8 cellular contexts compared by ENCODE assay signal in genomic region chr4:183256756-183257385, GRCh38.
DNase-seq lines count a peak whose midpoint lies in the region; ATAC-seq, FAIRE-seq and TF ChIP-seq lines count a peak whose summit lies in the region.

No MANE protein-coding gene starts in this region.

- no peak for TF ChIP-seq POLR2A in GM12891 (IDR thresholded peaks at IDR 0.05; ENCODE audit: low read depth, low read length)
- TF ChIP-seq POLR2A in sigmoid colon (IDR thresholded peaks at IDR 0.05) = no peak

- H3K4me2 ChIP-seq in OCI-LY3 (ENCODE audit: low read length) = peak overlapping the region; percentile 41

- no peak for TF ChIP-seq EP300 in sigmoid colon (IDR thresholded peaks at IDR 0.05)

- H3K9me3 ChIP-seq in OCI-LY3 (ENCODE audit: insufficient read depth, low read length) = no peaks in the 10 kb centered on the region
- no peaks in the 10 kb centered on the region for H3K9me3 ChIP-seq in cardiac muscle cell (ENCODE audit: low read depth)
- no peaks in the 10 kb centered on the region for H3K9me3 ChIP-seq in sigmoid colon

- H3K27me3 ChIP-seq in OCI-LY3 (ENCODE audit: low read depth, low read length) = no peaks in the 10 kb centered on the region
- H3K27me3 ChIP-seq in cardiac muscle cell = no peaks in the 10 kb centered on the region
- no peaks in the 10 kb centered on the region for H3K27me3 ChIP-seq in sigmoid colon

- FAIRE-seq in GM12891 (lab: Jason Lieb, UNC) = peak; percentile 13

- no peak overlapping the region for H3K4me3 ChIP-seq in OCI-LY3 (ENCODE audit: low read length)
- no peak overlapping the region for H3K4me3 ChIP-seq in cardiac muscle cell
- H3K4me3 ChIP-seq in sigmoid colon = no peak overlapping the region

- H2AFZ ChIP-seq in OCI-LY3 (ENCODE audit: low read depth, low read length) = peak overlapping the region; percentile 57

- peak; percentile 39 for DNase-seq in A172 (ENCODE audit: low spot score)
- DNase-seq in GM12891 (ENCODE audit: insufficient read length, low spot score) = peak; percentile 21
- DNase-seq in activated effector memory CD4-positive, alpha-beta T cell treated with anti-CD3 and anti-CD28 coated beads, Interleukin-2, amount 50 U/mL, for 16 hours = peak; percentile 75
- DNase-seq in cardiac muscle cell (ENCODE audit: low read depth in 1 of 2, low spot score in 1 of 2) = peak; percentile 67 to 68
- peak; percentile 73 for DNase-seq in sigmoid colon
- DNase-seq in GF-D8 (lab: John Stamatoyannopoulos, UW) = no peak

- H3K9ac ChIP-seq in OCI-LY3 (ENCODE audit: low read length) = no peak overlapping the region

- 44 to 54% methylated on average over 9 of the region's 9 CpGs for WGBS in sigmoid colon, 2 donors

- intact Hi-C loops in sigmoid colon (cut with DNase I) = no loop called here

- H3K36me3 ChIP-seq in OCI-LY3 (replicated peaks; ENCODE audit: low read depth, low read length) = no peaks in the 10 kb centered on the region
- H3K36me3 ChIP-seq in cardiac muscle cell = no peaks in the 10 kb centered on the region
- H3K36me3 ChIP-seq in sigmoid colon = peaks cover 0 to 27% (median 10%) of the 10 kb centered on the region in 4 donors

- no peak overlapping the region for H3K27ac ChIP-seq in OCI-LY3 (ENCODE audit: low read length)
- no peak overlapping the region for H3K27ac ChIP-seq in cardiac muscle cell
- peak overlapping the region in 2 of 4 donors; percentile 58 to 59 for H3K27ac ChIP-seq in sigmoid colon

- ATAC-seq in HG02981 (IDR thresholded peaks at IDR 0.05; ENCODE audit: unreplicated experiment) = peak; percentile 65

- H3K4me1 ChIP-seq in OCI-LY3 (ENCODE audit: low read length) (peaks cover 20% of the 10 kb centered on the region), cardiac muscle cell (ENCODE audit: low read depth) (no peaks in the 10 kb centered on the region), sigmoid colon (peaks cover 0 to 44% (median 28%) of the 10 kb centered on the region in 4 donors)

- H4K20me1 ChIP-seq in OCI-LY3 (ENCODE audit: insufficient read depth, low read length) = no peaks in the 10 kb centered on the region

- TF ChIP-seq CTCF in OCI-LY3 (IDR thresholded peaks at IDR 0.05; ENCODE audit: low read depth, low read length) (peak; percentile 90), cardiac muscle cell (IDR thresholded peaks at IDR 0.05; ENCODE audit: low read depth, low read length) (peak; percentile 72), sigmoid colon (IDR thresholded peaks at IDR 0.05) (peak; percentile 24 to 80 (median 56))

- H3K79me2 ChIP-seq in OCI-LY3 (ENCODE audit: low read length) = no peaks in the 10 kb centered on the region

TF ChIP-seq in GM12891, 5 proteins besides CTCF, POLR2A, EP300 and RAD21:
- TF ChIP-seq TAF1 (IDR thresholded peaks at IDR 0.05; ENCODE audit: low read depth, low read length) = no peak
- no peak for TF ChIP-seq POU2F2 (IDR thresholded peaks at IDR 0.05; ENCODE audit: low read depth, low read length)
- TF ChIP-seq POLR2AphosphoS5 (IDR thresholded peaks at IDR 0.05; ENCODE audit: low read depth, low read length) = no peak
- no peak for TF ChIP-seq PAX5 (IDR thresholded peaks at IDR 0.05; ENCODE audit: insufficient read depth, low read length, severe bottlenecking)
- no peak for TF ChIP-seq SPI1 (IDR thresholded peaks at IDR 0.05; ENCODE audit: low read depth, low read length)
TF ChIP-seq in GM12891: peak in this region for 0.
